ENCODE assay signal across 13 cellular contexts in the genomic region with DNA sequence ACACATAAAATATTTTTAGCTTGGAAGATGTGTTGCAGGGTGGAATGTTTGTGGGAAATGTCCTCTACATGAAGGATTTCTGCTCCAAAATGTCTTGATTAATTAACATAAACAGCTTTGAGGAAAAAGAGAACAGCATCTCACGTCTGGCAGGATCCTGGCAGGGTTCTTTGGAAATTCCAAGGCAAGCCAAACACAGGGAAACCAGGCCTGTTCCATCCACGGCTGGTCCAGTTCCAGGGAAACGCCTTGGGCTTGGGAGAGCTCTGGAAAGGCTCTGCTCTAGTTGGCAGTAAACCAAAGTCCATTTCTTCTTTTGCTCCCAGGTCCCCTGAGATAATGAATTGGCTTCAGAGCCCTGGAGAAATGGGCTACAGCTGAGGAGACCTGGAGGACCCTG. TPM values are rescaled to one million over a fixed set of nuclear protein-coding genes. Genes with fewer than 3 reads are reported as not detected.
DNase-seq lines count a peak whose midpoint lies in the region; ATAC-seq and TF ChIP-seq lines count a peak whose summit lies in the region.
"Had no signal": no experiment of that assay in that cellular context is flagged by ENCODE, and none has a peak within 500 bp of the region (broad histone marks: within the 10 kb centered on the region; RNA-seq: fewer than 3 reads in every experiment).

No MANE protein-coding gene starts in this region.

- H3K27ac ChIP-seq in transverse colon = peak overlapping the region; percentile 33 to 67 (median 42)
- no peak overlapping the region for H3K27ac ChIP-seq in effector memory CD4-positive, alpha-beta T cell (ENCODE audit: insufficient read depth, low read length, poor library complexity, severe bottlenecking)

- peaks cover 5% of the 10 kb centered on the region for H3K4me1 ChIP-seq in mucosa of descending colon (ENCODE audit: low read depth)
- peaks cover 3 to 13% (median 6%) of the 10 kb centered on the region in 4 donors for H3K4me1 ChIP-seq in transverse colon
- H3K4me1 ChIP-seq in effector memory CD4-positive, alpha-beta T cell (ENCODE audit: control insufficient read depth, insufficient read depth, low read length, poor library complexity, severe bottlenecking) = no peaks in the 10 kb centered on the region
- H3K4me1 ChIP-seq: Caco-2 had no signal

- H3K27ac Mint-ChIP-seq in activated T-helper 17 cell treated with anti-CD3 and anti-CD28 coated beads, Interleukin-2, amount 50 U/mL, for 72 hours = no peak overlapping the region

- TF ChIP-seq CTCF in mucosa of descending colon (IDR thresholded peaks at IDR 0.05) (no peak), transverse colon (IDR thresholded peaks at IDR 0.05) (no peak)

- peaks cover 6% of the 10 kb centered on the region for H3K27me3 Mint-ChIP-seq in activated T-helper 17 cell treated with anti-CD3 and anti-CD28 coated beads, Interleukin-2, amount 50 U/mL, for 72 hours

- intact Hi-C loops in mucosa of descending colon (cut with DNase I, micrococcal nuclease) (no loop called here), transverse colon (cut with DNase I; ENCODE audit: low total_unique reads) (no loop called here)

- H3K4me1 Mint-ChIP-seq in activated T-helper 17 cell treated with anti-CD3 and anti-CD28 coated beads, Interleukin-2, amount 50 U/mL, for 72 hours = no peaks in the 10 kb centered on the region

- TF ChIP-seq POLR2A in transverse colon (IDR thresholded peaks at IDR 0.05) = no peak

- no peaks in the 10 kb centered on the region for H3K9me3 Mint-ChIP-seq in activated T-helper 17 cell treated with anti-CD3 and anti-CD28 coated beads, Interleukin-2, amount 50 U/mL, for 72 hours

- H3K4me3 ChIP-seq in mucosa of descending colon (no peak overlapping the region), transverse colon (no peak overlapping the region)
- H3K4me3 ChIP-seq in effector memory CD4-positive, alpha-beta T cell (ENCODE audit: insufficient read depth, low read depth, low read length, poor library complexity, severe bottlenecking) = no peak overlapping the region
- H3K4me3 ChIP-seq: skin epidermis had no signal

- no peaks in the 10 kb centered on the region for H3K27me3 ChIP-seq in transverse colon
- no peaks in the 10 kb centered on the region for H3K27me3 ChIP-seq in effector memory CD4-positive, alpha-beta T cell (replicated peaks; ENCODE audit: control insufficient read depth, insufficient read depth, low read length, poor library complexity, severe bottlenecking)

- no peaks in the 10 kb centered on the region for H3K36me3 Mint-ChIP-seq in activated T-helper 17 cell treated with anti-CD3 and anti-CD28 coated beads, Interleukin-2, amount 50 U/mL, for 72 hours (ENCODE audit: low read depth)

- peak; percentile 81 for ATAC-seq in mucosa of descending colon
- no peak for ATAC-seq in activated T-helper 17 cell treated with anti-CD3 and anti-CD28 coated beads, Interleukin-2, amount 50 U/mL, for 72 hours (replicated peaks)

- WGBS in transverse colon (ENCODE audit: low coverage in 1 of 2), 2 donors = 14% methylated on average over 3 of the region's 3 CpGs; no CpG with 5 or more reads in 1 of the 2 donors

- no peaks in the 10 kb centered on the region for H3K9me3 ChIP-seq in mucosa of descending colon
- no peaks in the 10 kb centered on the region for H3K9me3 ChIP-seq in transverse colon
- H3K9me3 ChIP-seq in effector memory CD4-positive, alpha-beta T cell (ENCODE audit: control insufficient read depth, low read length) = no peaks in the 10 kb centered on the region
- H3K9me3 ChIP-seq: Caco-2 had no signal

- DNase-seq in NCI-H69 (lab: John Stamatoyannopoulos, UW) (peak; percentile 3), fibroblast of gingiva (ENCODE audit: low read depth) (peak; percentile 58), mucosa of descending colon (peak; percentile 74 to 75 (median 75)), transverse colon (peak; percentile 77), GF-D8 (lab: John Stamatoyannopoulos, UW) (no peak), activated T-cell treated with anti-CD3 and anti-CD28 coated beads for 4 hours (no peak)
- DNase-seq in effector memory CD4-positive, alpha-beta T cell = no peak
- DNase-seq: Caco-2; central memory CD4-positive, alpha-beta T cell; hippocampal formation; NCI-H526 treated with DMSO at 0.1 percent for 48 hours had no signal

- no peak for TF ChIP-seq EP300 in transverse colon (IDR thresholded peaks at IDR 0.05; ENCODE audit: low read depth)

- in situ Hi-C loops in transverse colon (cut with MboI; ENCODE audit: low pct_ligation_motif_present in 1 of 4, low pct_unique_long_range_greater_than_20kb in 1 of 4, low sequenced_read_pairs in 3 of 4) = no loop called here

- H3K4me3 Mint-ChIP-seq in activated T-helper 17 cell treated with anti-CD3 and anti-CD28 coated beads, Interleukin-2, amount 50 U/mL, for 72 hours = no peak overlapping the region

- no peaks in the 10 kb centered on the region for H3K36me3 ChIP-seq in mucosa of descending colon (ENCODE audit: low read depth)
- H3K36me3 ChIP-seq in transverse colon = no peaks in the 10 kb centered on the region
- no peaks in the 10 kb centered on the region for H3K36me3 ChIP-seq in effector memory CD4-positive, alpha-beta T cell (ENCODE audit: control insufficient read depth, insufficient read depth, low read length)

RNA-seq across cellular contexts. Expression of gene GAB1, which starts 42.4 kb away (rescaled TPM):
- total RNA-seq in mucosa of descending colon (100 to 1,000 TPM in 1 of 3 donors, 10 to 100 TPM in 2; 62.3 to 104 (median 84.0) TPM), transverse colon (10 to 100 TPM; 33.0 to 72.7 (median 62.2) TPM)
- under 1 TPM; 0.32 to 0.48 TPM for total RNA-seq in activated T-helper 17 cell treated with anti-CD3 and anti-CD28 coated beads, Interleukin-2, amount 50 U/mL, for 72 hours

Comparison
In these comparisons a context has a peak if more than half of its experiments do, and no peak if none do; other contexts are left out.
1. DNase-seq: peak in NCI-H69 (single experiment), fibroblast of gingiva (single experiment), mucosa of descending colon (3 of 3) and transverse colon (single experiment); none in effector memory CD4-positive, alpha-beta T cell (0 of 3), GF-D8 (single experiment) and activated T-cell treated with anti-CD3 and anti-CD28 coated beads for 4 hours (single experiment).
2. RNA of gene GAB1, which starts 42.4 kb away (total RNA-seq): 62.3 to 104 TPM in mucosa of descending colon and 33.0 to 72.7 TPM in transverse colon; 0.32 to 0.48 TPM in activated T-helper 17 cell treated with anti-CD3 and anti-CD28 coated beads, Interleukin-2, amount 50 U/mL, for 72 hours; every median in the first group is over 10 times any median in the second.